ENCODE assay signal across 8 cellular contexts in genomic region chr2:26982102-26982742, GRCh38. TPM values are rescaled to one million over a fixed set of nuclear protein-coding genes. Genes with fewer than 3 reads are reported as not detected.
A peak's percentile ranks its signal among the peaks of the same experiment; 100 is the strongest.
DNase-seq lines count a peak whose midpoint lies in the region; ATAC-seq and TF ChIP-seq lines count a peak whose summit lies in the region.

No MANE protein-coding gene starts in this region.

- WGBS in upper lobe of left lung, 2 donors = 27 to 33% methylated on average over 2 of the region's 2 CpGs

- intact Hi-C loops in CD4-positive, alpha-beta T cell (cut with DNase I, micrococcal nuclease) = no loop called here

- TF ChIP-seq EP300 in upper lobe of left lung (IDR thresholded peaks at IDR 0.05) = no peak

- no peaks in the 10 kb centered on the region for H3F3A ChIP-seq in GM23338 (replicated peaks; ENCODE audit: low read depth)

- CTCF ChIA-PET in CD4-positive, alpha-beta T cell (lab: Charles Lee) = interaction anchor here (0.8 to 1.8 kb wide), 5 partner anchors 12 to 188 kb away, joined by 3 to 10 read pairs (median 4); partner anchors contain the start of gene OST4

- TF ChIP-seq CTCF in CD4-positive, alpha-beta T cell (IDR thresholded peaks at IDR 0.05) = peak; percentile 20
- peak; percentile 9 to 23; a peak in 2 of 4 replicates for TF ChIP-seq CTCF in GM23338 (conservative IDR thresholded peaks at IDR 0.05; ENCODE audit: low read depth in 2 of 2)
- peak; percentile 54 for TF ChIP-seq CTCF in brain microvascular endothelial cell (IDR thresholded peaks at IDR 0.05; ENCODE audit: low read depth, low read length, missing control alignments)
- peak in 5 of 6 experiments; percentile 20 to 60 (median 32) for TF ChIP-seq CTCF in upper lobe of left lung (IDR thresholded peaks at IDR 0.05)

- H3K4me3 ChIP-seq in GM23338 (no peak overlapping the region), brain microvascular endothelial cell (ENCODE audit: low read depth, low read length) (no peak overlapping the region), upper lobe of left lung (no peak overlapping the region)

- H3K4me3 Mint-ChIP-seq in CD4-positive, alpha-beta T cell = no peak overlapping the region
- no peak overlapping the region for H3K4me3 Mint-ChIP-seq in GM23338

- no peaks in the 10 kb centered on the region for H3K9me2 ChIP-seq in GM23338 (ENCODE audit: insufficient read depth)

- no peak overlapping the region for H3K27ac Mint-ChIP-seq in CD4-positive, alpha-beta T cell
- H3K27ac Mint-ChIP-seq in GM23338 = no peak overlapping the region

- peak in 2 of 10 experiments; percentile 7 to 11 for DNase-seq in CD4-positive, alpha-beta T cell
- peak; percentile 58 for DNase-seq in GM23338 (ENCODE audit: low spot score)
- peak; percentile 83 for DNase-seq in NCI-H2196 (lab: John Stamatoyannopoulos, UW; ENCODE audit: unreplicated experiment)
- peak; percentile 22 for DNase-seq in brain microvascular endothelial cell
- DNase-seq in left kidney (ENCODE audit: low read depth, low spot score) = peak; percentile 24
- DNase-seq in upper lobe of left lung = peak in 1 of 2 donors; percentile 87
- DNase-seq in cortex of kidney (lab: John Stamatoyannopoulos, UW) = no peak

- no peak for TF ChIP-seq POLR2A in upper lobe of left lung (IDR thresholded peaks at IDR 0.05)

- H3K27me3 Mint-ChIP-seq in CD4-positive, alpha-beta T cell = no peaks in the 10 kb centered on the region
- H3K27me3 Mint-ChIP-seq in GM23338 (ENCODE audit: insufficient read depth, low read depth, poor library complexity) = peaks cover 1% of the 10 kb centered on the region

- ATAC-seq in CD4-positive, alpha-beta T cell (ENCODE audit: poor library complexity) = peak; percentile 80
- ATAC-seq in GM23338 = peak; percentile 98
- peak; percentile 77 to 83 for ATAC-seq in upper lobe of left lung (ENCODE audit: low FRiP score in 2 of 2)
- ATAC-seq in GM21447 (IDR thresholded peaks at IDR 0.05; ENCODE audit: unreplicated experiment) = no peak

- H3K9me3 ChIP-seq in CD4-positive, alpha-beta T cell (ENCODE audit: control insufficient read depth, low read length) = no peaks in the 10 kb centered on the region
- H3K9me3 ChIP-seq in upper lobe of left lung = no peaks in the 10 kb centered on the region

- in situ Hi-C loops in brain microvascular endothelial cell (cut with HindIII; ENCODE audit: low pct_ligation_motif_present, low sequenced_read_pairs) = no loop called here

- no peak overlapping the region for H3K4me2 ChIP-seq in GM23338

- no peaks in the 10 kb centered on the region for H4K20me1 ChIP-seq in GM23338 (replicated peaks; ENCODE audit: insufficient read depth)

- H3K36me3 ChIP-seq in GM23338 (ENCODE audit: insufficient read depth) (no peaks in the 10 kb centered on the region), brain microvascular endothelial cell (replicated peaks) (no peaks in the 10 kb centered on the region), upper lobe of left lung (no peaks in the 10 kb centered on the region)

- no peaks in the 10 kb centered on the region for H3K36me3 Mint-ChIP-seq in CD4-positive, alpha-beta T cell (ENCODE audit: low read depth)
- no peaks in the 10 kb centered on the region for H3K36me3 Mint-ChIP-seq in GM23338 (ENCODE audit: low read depth)

- H3K79me2 ChIP-seq in GM23338 (replicated peaks; ENCODE audit: insufficient read depth) = no peaks in the 10 kb centered on the region

- POLR2A ChIA-PET in CD4-positive, alpha-beta T cell (lab: Charles Lee) = no interaction called here

- H3K4me1 ChIP-seq in GM23338 (ENCODE audit: insufficient read depth) (no peaks in the 10 kb centered on the region), upper lobe of left lung (peaks cover 9 to 24% (median 15%) of the 10 kb centered on the region in 4 donors)

- H3K27ac ChIP-seq in CD4-positive, alpha-beta T cell (ENCODE audit: low read depth, low read length) = no peak overlapping the region
- H3K27ac ChIP-seq in GM23338 (ENCODE audit: low read depth) (no peak overlapping the region), brain microvascular endothelial cell (no peak overlapping the region), upper lobe of left lung (peak overlapping the region in 3 of 4 donors; percentile 13 to 27 (median 24))

- no peak overlapping the region for H2AFZ ChIP-seq in GM23338

- no peaks in the 10 kb centered on the region for H3K27me3 ChIP-seq in CD4-positive, alpha-beta T cell (ENCODE audit: control insufficient read depth, insufficient read depth, low read length)
- no peaks in the 10 kb centered on the region for H3K27me3 ChIP-seq in GM23338 (ENCODE audit: insufficient read depth)
- H3K27me3 ChIP-seq in brain microvascular endothelial cell (replicated peaks) = peaks cover 3% of the 10 kb centered on the region
- H3K27me3 ChIP-seq in upper lobe of left lung = no peaks in the 10 kb centered on the region

- no peaks in the 10 kb centered on the region for H3K9me3 Mint-ChIP-seq in CD4-positive, alpha-beta T cell
- H3K9me3 Mint-ChIP-seq in GM23338 = no peaks in the 10 kb centered on the region

- H3K4me1 Mint-ChIP-seq in CD4-positive, alpha-beta T cell (ENCODE audit: low read depth) = no peaks in the 10 kb centered on the region
- H3K4me1 Mint-ChIP-seq in GM23338 = no peaks in the 10 kb centered on the region; the same call in 2 of the 3 replicates

TF ChIP-seq in GM23338, 12 proteins besides CTCF, POLR2A, EP300 and RAD21 (continues in another document):
- TF ChIP-seq ZNF462 (CRISPR knock-in tag; IDR thresholded peaks at IDR 0.05) (no peak), EZH2phosphoT487 (IDR thresholded peaks at IDR 0.05; ENCODE audit: unreplicated experiment) (no peak), ZNF331 (CRISPR knock-in tag; IDR thresholded peaks at IDR 0.05; ENCODE audit: low read depth) (no peak), NANOG (IDR thresholded peaks at IDR 0.05; ENCODE audit: borderline replicate concordance) (no peak), POLR2AphosphoS5 (IDR thresholded peaks at IDR 0.05; ENCODE audit: low read depth) (no peak), STAT1 (IDR thresholded peaks at IDR 0.05; ENCODE audit: unreplicated experiment) (no peak)

RNA-seq across cellular contexts. Expression of gene MAPRE3, which starts 11.8 kb away (rescaled TPM):
- total RNA-seq in CD4-positive, alpha-beta T cell = 1 to 10 TPM; 3.4 to 4.5 TPM
- total RNA-seq in GM23338 (2014; rRNA removed; shearing (Covaris generic)) = 3.7 and 4.5 TPM in 2 replicates
- polyA plus RNA-seq in GM23338 (2016; fragmentation: Nextera tagmentation; extraction: Ambion mirVana) = 3.3 and 3.5 TPM in 2 replicates
- total RNA-seq in upper lobe of left lung = 10 to 100 TPM; 13.5 to 61.8 (median 20.1) TPM

RNA-seq across cellular contexts. Expression of gene TMEM214, which starts 50.5 kb away (rescaled TPM):
- 10 to 100 TPM; 22.0 to 24.6 TPM for total RNA-seq in CD4-positive, alpha-beta T cell
- 34.2 and 36.5 TPM in 2 replicates for total RNA-seq in GM23338 (2014; rRNA removed; shearing (Covaris generic))
- 16.2 and 18.4 TPM in 2 replicates for polyA plus RNA-seq in GM23338 (2016; fragmentation: Nextera tagmentation; extraction: Ambion mirVana)
- 100 to 1,000 TPM in 1 of 6 donors, 10 to 100 TPM in 5; 42.5 to 176 (median 62.0) TPM for total RNA-seq in upper lobe of left lung

Comparison
In these comparisons a context has a peak if more than half of its experiments do, and no peak if none do; other contexts are left out.
1. H3K27ac ChIP-seq: peak in upper lobe of left lung (3 of 4); none in CD4-positive, alpha-beta T cell (single experiment), GM23338 (single experiment) and brain microvascular endothelial cell (single experiment).
2. Peak in every context shown above with its lines, with median percentiles within 50 percentile points of each other: CTCF ChIP-seq.